ENCODE assay signal across 25 cellular contexts in genomic region chr16:6616746-6617145, GRCh38.
"Had no signal": no experiment of that assay in that cellular context is flagged by ENCODE, and none has a peak within 500 bp of the region (broad histone marks: within the 10 kb centered on the region; RNA-seq: fewer than 3 reads in every experiment).

No MANE protein-coding gene starts in this region.

- DNase-seq: activated CD4-positive, alpha-beta T cell treated with anti-CD3 and anti-CD28 coated beads for 36 hours; activated CD4-positive, alpha-beta T cell treated with anti-CD3 and anti-CD28 coated beads, Interleukin-2, amount 10 ng/mL, durations not matched to agents 7 days and 5 days; activated CD4-positive, alpha-beta T cell treated with anti-CD3 and anti-CD28 coated beads, Interleukin-2, amount 50 U/mL, for 48 hours; activated CD8-positive, alpha-beta T cell treated with anti-CD3 and anti-CD28 coated beads, Interleukin-2, amount 10 ng/mL, durations not matched to agents 7 days and 5 days; activated gamma-delta T cell; activated naive CD4-positive, alpha-beta T cell treated with Interleukin-2 at 50 U/mL for 16 hours; activated naive CD8-positive, alpha-beta T cell treated with anti-CD3 and anti-CD28 coated beads, Interleukin-2, amount 10 ng/mL, durations not matched to agents 7 days and 5 days; activated T-cell treated with anti-CD3 and anti-CD28 coated beads, Interleukin-2, amount 50 U/mL, for 24 hours; amygdala; colonic mucosa; NCI-H1105; NCI-H1417 treated with DMSO at 0.1 percent for 48 hours; NCI-H2029 treated with DMSO at 0.1 percent for 48 hours; NCI-H2107; NCI-H2171; NCI-H510A; NCI-H774; PC-9; Right ventricle myocardium superior; SJCRH30; T1000 had no signal

- H3K4me3 ChIP-seq: ascending aorta, cardiac muscle cell, colonic mucosa, PC-9, SJCRH30, SK-N-MC had no signal

- H3K27me3 ChIP-seq: ascending aorta, cardiac muscle cell, colonic mucosa had no signal

- H3K36me3 ChIP-seq: ascending aorta, cardiac muscle cell, colonic mucosa, SJCRH30 had no signal

- H3K27ac ChIP-seq: ascending aorta, cardiac muscle cell, colonic mucosa, KMS-11, PC-9, SJCRH30, SK-N-MC had no signal

- H3K9me3 ChIP-seq: ascending aorta, colonic mucosa, SJCRH30 had no signal

- H3K4me1 ChIP-seq: ascending aorta, colonic mucosa, SJCRH30 had no signal
